ENCODE assay signal across 1 cellular context in the genomic region with DNA sequence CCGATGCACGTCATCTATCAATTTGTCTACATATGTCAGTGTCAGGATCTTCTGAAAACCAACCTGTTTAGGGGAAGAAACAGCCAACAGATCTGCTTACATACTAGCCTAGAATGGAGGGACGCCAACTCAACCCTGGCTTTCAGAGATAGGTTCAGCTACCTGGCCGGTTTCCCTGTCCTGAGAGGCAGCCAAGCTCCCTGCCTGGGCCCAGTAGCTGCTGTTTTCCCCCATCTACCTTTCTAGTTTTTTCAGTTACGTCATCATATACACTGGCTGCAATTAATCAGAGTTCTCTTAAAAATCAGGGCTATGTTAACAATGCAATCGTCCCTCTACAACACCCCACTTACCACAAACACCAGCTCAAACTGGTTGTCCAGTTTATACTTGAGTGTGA.
TF ChIP-seq lines count a peak whose summit lies in the region.

No MANE protein-coding gene starts in this region.

TF ChIP-seq in K562, 482 proteins besides CTCF, POLR2A, EP300 and RAD21:
- TF ChIP-seq BRD4 (IDR thresholded peaks at IDR 0.05): 0 out of 2 replicates have a peak, but pooled peaks have one; percentile 7
- no peak for TF ChIP-seq ZNF668 (CRISPR knock-in tag; IDR thresholded peaks at IDR 0.05)
- TF ChIP-seq, protein P1, sequence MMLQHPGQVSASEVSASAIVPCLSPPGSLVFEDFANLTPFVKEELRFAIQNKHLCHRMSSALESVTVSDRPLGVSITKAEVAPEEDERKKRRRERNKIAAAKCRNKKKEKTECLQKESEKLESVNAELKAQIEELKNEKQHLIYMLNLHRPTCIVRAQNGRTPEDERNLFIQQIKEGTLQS (IDR thresholded peaks at IDR 0.05): peak; percentile 80
- TF ChIP-seq, protein P1 (CRISPR knock-in tag; conservative IDR thresholded peaks at IDR 0.05): no peak
- TF ChIP-seq POLR2B (IDR thresholded peaks at IDR 0.05; ENCODE audit: low read depth, partially characterized antibody): no peak
- TF ChIP-seq ATF7 (IDR thresholded peaks at IDR 0.05): peak; percentile 63; the same call in 1 of the 2 replicates
- no peak for TF ChIP-seq CEBPG (CRISPR knock-in tag; IDR thresholded peaks at IDR 0.05)
- TF ChIP-seq CEBPG (tag; conservative IDR thresholded peaks at IDR 0.05 in 1 of 2, IDR thresholded peaks at IDR 0.05 in 1 of 2): 0 out of 4 replicates have a peak, but pooled peaks of 1 of the 2 experiments have one; percentile 21
